In the genomic region with DNA sequence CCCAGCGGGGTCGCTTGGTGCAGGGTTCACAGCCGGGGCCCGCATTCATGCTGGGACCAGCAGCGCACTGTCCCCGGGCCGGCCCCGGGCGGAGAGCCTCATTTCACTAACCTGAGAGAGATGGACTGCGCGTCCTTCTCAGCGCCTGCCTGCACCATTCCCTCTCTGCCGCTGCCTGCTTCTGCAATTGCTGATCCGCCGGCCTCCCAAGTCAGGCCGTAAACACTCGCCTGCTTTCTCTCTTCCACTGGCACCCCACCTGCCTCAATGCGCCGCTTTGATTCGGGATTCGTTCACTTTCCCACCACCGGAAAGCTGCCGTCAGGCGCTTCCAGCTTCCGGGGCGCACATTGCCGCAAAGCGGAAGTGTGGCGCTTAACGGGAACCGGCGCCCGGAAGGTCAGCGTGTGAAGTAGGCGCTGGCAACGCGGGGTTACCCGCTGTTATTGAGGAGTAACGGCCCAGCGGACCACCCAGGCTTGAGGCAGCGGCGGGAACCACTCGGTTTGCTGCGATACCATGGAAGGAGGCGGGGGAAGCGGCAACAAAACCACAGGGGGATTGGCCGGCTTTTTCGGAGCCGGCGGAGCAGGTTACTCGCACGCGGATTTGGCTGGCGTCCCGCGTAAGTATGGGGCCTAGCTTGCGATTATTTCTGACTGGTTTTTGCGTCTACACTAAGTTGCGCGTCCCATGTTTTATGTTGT, we compare ENCODE assay signal across 8 cellular contexts. TPM values are rescaled to one million over a fixed set of nuclear protein-coding genes. Genes with fewer than 3 reads are reported as not detected.
A peak's percentile ranks its signal among the peaks of the same experiment; 100 is the strongest.
DNase-seq lines count a peak whose midpoint lies in the region; ATAC-seq and TF ChIP-seq lines count a peak whose summit lies in the region.
"Not testable (repeated sequence)": the region's sequence is repeated elsewhere in the genome, so short reads cannot be mapped to it uniquely, and the experiment has no call there.

A gene with protein sequence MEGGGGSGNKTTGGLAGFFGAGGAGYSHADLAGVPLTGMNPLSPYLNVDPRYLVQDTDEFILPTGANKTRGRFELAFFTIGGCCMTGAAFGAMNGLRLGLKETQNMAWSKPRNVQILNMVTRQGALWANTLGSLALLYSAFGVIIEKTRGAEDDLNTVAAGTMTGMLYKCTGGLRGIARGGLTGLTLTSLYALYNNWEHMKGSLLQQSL (plus strand): TSS at position 384 of the 707 bp plus-strand sequence. CDS start 136 bp downstream, at position 520.

- H3K9ac ChIP-seq in HUES48 (ENCODE audit: low read depth, low read length) (peak within 1 kb of the TSS; percentile 90), OCI-LY3 (ENCODE audit: low read length) (peak within 1 kb of the TSS; percentile 74)

- not testable (repeated sequence) for H3K9me3 ChIP-seq in HUES48 (ENCODE audit: control insufficient read depth, insufficient read depth, low read length); OCI-LY3 (ENCODE audit: insufficient read depth, low read length); mesodermal cell (ENCODE audit: control insufficient read depth, low read length)

- not testable (repeated sequence) for H2AFZ ChIP-seq in OCI-LY3 (ENCODE audit: low read depth, low read length)

- ATAC-seq in GM21381 (IDR thresholded peaks at IDR 0.05; ENCODE audit: unreplicated experiment), result peak; percentile 78

- H4K20me1 ChIP-seq in OCI-LY3 (ENCODE audit: insufficient read depth, low read length), result not testable (repeated sequence)

- H3K27ac ChIP-seq in HUES48 (ENCODE audit: low read depth, low read length), result peak within 1 kb of the TSS; percentile 84
- peak within 1 kb of the TSS; percentile 28; the same call in 1 of the 2 replicates for H3K27ac ChIP-seq in OCI-LY3 (ENCODE audit: low read length)
- peak within 1 kb of the TSS; percentile 62 for H3K27ac ChIP-seq in mesodermal cell (ENCODE audit: low read depth, low read length, severe bottlenecking)

- peak within 1 kb of the TSS; percentile 96 for H3K27ac Mint-ChIP-seq in endothelial cell (ENCODE audit: unreplicated experiment)

- 0% methylated on average over 36 of the region's 60 CpGs for WGBS in mesodermal cell (ENCODE audit: insufficient coverage in 2 of 2), 2 experiments

- H3K36me3 ChIP-seq in HUES48 (ENCODE audit: control insufficient read depth, insufficient read depth, low read length); OCI-LY3 (replicated peaks; ENCODE audit: low read depth, low read length): not testable (repeated sequence)
- H3K36me3 ChIP-seq in mesodermal cell (ENCODE audit: control insufficient read depth, insufficient read depth, low read length), result peaks cover 10% of the 10 kb centered on the region

- H3K4me1 Mint-ChIP-seq in endothelial cell (ENCODE audit: unreplicated experiment), result peaks cover 20% of the 10 kb centered on the region

- not testable (repeated sequence) for H3K27me3 ChIP-seq in HUES48 (ENCODE audit: control insufficient read depth, insufficient read depth, low read length); OCI-LY3 (ENCODE audit: low read depth, low read length)

- H3K36me3 Mint-ChIP-seq in endothelial cell (ENCODE audit: low read depth, unreplicated experiment), result not testable (repeated sequence)

- peak; percentile 49 for DNase-seq in COR-L47 (lab: John Stamatoyannopoulos, UW)
- DNase-seq in activated CD8-positive, alpha-beta memory T cell treated with anti-CD3 and anti-CD28 coated beads, Interleukin-2, amount 50 U/mL, for 48 hours, result peak; percentile 92
- peak; percentile 87 for DNase-seq in endothelial cell (ENCODE audit: low spot score)
- DNase-seq in stimulated activated CD8-positive, alpha-beta memory T cell treated with anti-CD3 and anti-CD28 coated beads, Interleukin-12 subunit alpha, Interleukin-12 subunit beta, amount 100 ng/mL, for 24 hours (ENCODE audit: extremely low read depth), result peak; percentile 74

- H3K4me3 Mint-ChIP-seq in endothelial cell (ENCODE audit: unreplicated experiment), result peak within 1 kb of the TSS; percentile 99

- peaks cover 63% of the 10 kb centered on the region for H3K79me2 ChIP-seq in OCI-LY3 (ENCODE audit: low read length)

- peak within 1 kb of the TSS; percentile 66 for H3K4me2 ChIP-seq in OCI-LY3 (ENCODE audit: low read length)

- TF ChIP-seq CTCF in OCI-LY3 (IDR thresholded peaks at IDR 0.05; ENCODE audit: low read depth, low read length); endothelial cell (IDR thresholded peaks at IDR 0.05; ENCODE audit: unreplicated experiment): not testable (repeated sequence)

- H3K27me3 Mint-ChIP-seq in endothelial cell (ENCODE audit: unreplicated experiment), result peaks cover 11% of the 10 kb centered on the region

- not testable (repeated sequence) for H3K9me3 Mint-ChIP-seq in endothelial cell (ENCODE audit: unreplicated experiment)

- H3K4me3 ChIP-seq in HUES48 (ENCODE audit: low read depth, low read length) (peak within 1 kb of the TSS; percentile 84), OCI-LY3 (ENCODE audit: low read length) (peak within 1 kb of the TSS; percentile 84), mesodermal cell (ENCODE audit: extremely low read depth, insufficient read depth, low read length, poor library complexity, severe bottlenecking) (peak within 1 kb of the TSS; percentile 51)

- not testable (repeated sequence) for H3K4me1 ChIP-seq in HUES48 (ENCODE audit: control insufficient read depth, insufficient read depth, low read length); OCI-LY3 (ENCODE audit: low read length); mesodermal cell (ENCODE audit: control insufficient read depth, insufficient read depth, low read length, poor library complexity, severe bottlenecking)

RNA-seq across cellular contexts. Expression of the gene that starts here (rescaled TPM):
- 57.9 TPM for total RNA-seq in endothelial cell (ENCODE audit: unreplicated experiment)
- 84.4 TPM for polyA plus RNA-seq in mesodermal cell (2013, experiment 1 of 2)
- polyA plus RNA-seq in mesodermal cell (2013, experiment 2 of 2), result 80.4 TPM

Comparison
In these comparisons a context has a peak if more than half of its experiments do, and no peak if none do; other contexts are left out.
1. Peak in every context shown above with its lines: DNase-seq, ATAC-seq, H3K4me3 ChIP-seq and H3K27ac ChIP-seq.
2. H3K27ac ChIP-seq: peak in every context shown above with its lines; median percentile 84 in HUES48; 62 in mesodermal cell; 28 in OCI-LY3.